Comparison of ENCODE assay signal across 7 cellular contexts in genomic region chr12:79664518-79664917, GRCh38. TPM values are rescaled to one million over a fixed set of nuclear protein-coding genes. Genes with fewer than 3 reads are reported as not detected.
"Had no signal": no experiment of that assay in that cellular context is flagged by ENCODE, and none has a peak within 500 bp of the region (broad histone marks: within the 10 kb centered on the region; RNA-seq: fewer than 3 reads in every experiment).

No MANE protein-coding gene starts in this region.

- H3K4me3 ChIP-seq: GM23248, K562 had no signal

- H3K27ac ChIP-seq: GM23248, HL-60 had no signal

- DNase-seq: GM23248, H9, HCEC 1CT, IMR-90, KG1 had no signal

- ATAC-seq: K562 had no signal

- H3K4me3 Mint-ChIP-seq: H9 had no signal

- H3K9me3 Mint-ChIP-seq: H9 had no signal

- H3K27ac Mint-ChIP-seq: H9 had no signal

RNA-seq across cellular contexts. Expression of gene PAWR, which starts 26.2 kb away (rescaled TPM):
- polyA plus RNA-seq: K562 had no signal
